Comparison of ENCODE assay signal across 20 cellular contexts in the genomic region with DNA sequence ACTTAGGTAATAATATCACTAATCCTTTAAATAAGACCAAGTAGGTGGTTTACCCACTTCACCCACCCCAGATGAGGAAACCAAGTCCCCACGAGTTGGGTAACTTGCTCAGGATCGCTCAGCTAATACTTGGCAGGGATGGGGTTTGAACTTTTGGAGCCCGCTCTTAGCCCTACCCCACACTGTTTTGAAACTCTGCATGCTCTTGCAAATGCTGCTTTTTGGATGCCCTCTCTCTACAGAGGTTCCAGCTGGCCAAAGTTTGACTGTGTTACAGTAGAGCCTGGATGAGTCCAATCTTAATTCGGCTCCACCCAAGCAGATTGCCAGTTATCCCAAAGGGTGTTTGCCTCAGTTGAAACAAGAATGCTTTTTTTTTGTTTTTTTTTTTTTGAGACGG. TPM values are rescaled to one million over a fixed set of nuclear protein-coding genes. Genes with fewer than 3 reads are reported as not detected.
DNase-seq lines count a peak whose midpoint lies in the region; ATAC-seq and TF ChIP-seq lines count a peak whose summit lies in the region.
"Had no signal": no experiment of that assay in that cellular context is flagged by ENCODE, and none has a peak within 500 bp of the region (broad histone marks: within the 10 kb centered on the region; RNA-seq: fewer than 3 reads in every experiment).

No MANE protein-coding gene starts in this region.

- peaks cover 17% of the 10 kb centered on the region for H3K9me3 Mint-ChIP-seq in chondrocyte (ENCODE audit: low read depth)

- peaks cover 15 to 73% (median 56%) of the 10 kb centered on the region in 9 donors for H3K4me1 ChIP-seq in heart right ventricle
- peaks cover 100% of the 10 kb centered on the region in 2 experiments for H3K4me1 ChIP-seq in neutrophil (ENCODE audit: control insufficient read depth in 1 of 2, insufficient read depth in 1 of 2, low read depth in 1 of 2, low read length in 1 of 2)
- peaks cover 27 to 67% (median 59%) of the 10 kb centered on the region in 4 donors for H3K4me1 ChIP-seq in transverse colon

- H3K4me3 ChIP-seq in heart right ventricle (no peak overlapping the region), neutrophil (ENCODE audit: low read depth in 1 of 2, low read length in 1 of 2) (peak overlapping the region in 1 of 2 experiments; percentile 79), transverse colon (no peak overlapping the region)
- H3K4me3 ChIP-seq: prostate gland, thyroid gland had no signal

- H3K4me3 Mint-ChIP-seq in chondrocyte (ENCODE audit: unreplicated experiment): no peak overlapping the region
- H3K4me3 Mint-ChIP-seq: memory B cell; T-helper 1 cell treated with Interleukin-12 subunit alpha and Interleukin-12 subunit beta and Interleukin-4 antibody, amounts not matched to agents 30 μg/mL and 1 μg/mL, for 36 hours had no signal

- peak in 3 of 8 donors; percentile 30 to 81 (median 58) for ATAC-seq in heart right ventricle
- ATAC-seq: esophagus mucosa had no signal

- in situ Hi-C loops in transverse colon (cut with MboI; ENCODE audit: low pct_ligation_motif_present in 1 of 4, low pct_unique_long_range_greater_than_20kb in 1 of 4, low sequenced_read_pairs in 3 of 4): no loop called here

- WGBS in heart right ventricle, 2 donors: 67 to 73% methylated on average over 5 of the region's 5 CpGs
- WGBS in transverse colon (ENCODE audit: low coverage in 1 of 2), 2 donors: 73 to 84% methylated on average over 5 of the region's 5 CpGs

- H3K27ac ChIP-seq in heart right ventricle: peak overlapping the region in 8 of 10 donors; percentile 4 to 86 (median 45)
- H3K27ac ChIP-seq in neutrophil: peak overlapping the region; percentile 99
- peak overlapping the region; percentile 19 to 97 (median 71) for H3K27ac ChIP-seq in transverse colon
- H3K27ac ChIP-seq: prostate gland, thyroid gland, VCaP had no signal

- peaks cover 74% of the 10 kb centered on the region for H3K4me1 Mint-ChIP-seq in chondrocyte (ENCODE audit: low read depth)

- H3K36me3 ChIP-seq in heart right ventricle: no peaks in the 10 kb centered on the region
- H3K36me3 ChIP-seq in neutrophil: peaks cover 21% of the 10 kb centered on the region
- H3K36me3 ChIP-seq in transverse colon: no peaks in the 10 kb centered on the region
- H3K36me3 ChIP-seq: prostate gland, thyroid gland had no signal

- H3K9me3 ChIP-seq in heart right ventricle (peaks cover 0 to 23% (median 11%) of the 10 kb centered on the region in 11 donors), neutrophil (no peaks in the 10 kb centered on the region), transverse colon (peaks cover 0 to 6% of the 10 kb centered on the region in 2 donors)
- H3K9me3 ChIP-seq: prostate gland, thyroid gland had no signal

- no peak for TF ChIP-seq POLR2A in transverse colon (IDR thresholded peaks at IDR 0.05)

- POLR2A ChIA-PET in GM10248 (lab: Yijun Ruan, JAX): no interaction called here

- no peaks in the 10 kb centered on the region for H3K27me3 Mint-ChIP-seq in chondrocyte (ENCODE audit: low read depth)

- TF ChIP-seq CTCF in chondrocyte (IDR thresholded peaks at IDR 0.05) (no peak), heart right ventricle (IDR thresholded peaks at IDR 0.05) (no peak), neutrophil (IDR thresholded peaks at IDR 0.05) (no peak), transverse colon (IDR thresholded peaks at IDR 0.05) (no peak), GM10248 (IDR thresholded peaks at IDR 0.05; ENCODE audit: control extremely low read depth, extremely low read depth, low read depth, missing control alignments) (no peak)

- CTCF ChIA-PET in GM10248 (lab: Yijun Ruan, JAX): no interaction called here

- DNase-seq in chondrocyte (ENCODE audit: low spot score) (no peak), heart right ventricle (no peak), transverse colon (no peak), GM10248 (ENCODE audit: extremely low spot score) (no peak), HCEC 1CT (no peak), NCI-H82 treated with DMSO at 0.1 percent for 48 hours (lab: John Stamatoyannopoulos, UW; ENCODE audit: unreplicated experiment) (no peak)
- DNase-seq: activated gamma-delta T cell, COR-L47, Karpas-422, NCI-H1105, NCI-H2107, NCI-H526, SHP77, thyroid gland had no signal

- H3K36me3 Mint-ChIP-seq in chondrocyte (ENCODE audit: low read depth): peaks cover 12% of the 10 kb centered on the region

- no peak for TF ChIP-seq EP300 in transverse colon (IDR thresholded peaks at IDR 0.05; ENCODE audit: low read depth)

- intact Hi-C loops in heart right ventricle (cut with DNase I) (no loop called here), transverse colon (cut with DNase I; ENCODE audit: low total_unique reads) (no loop called here)

- H3K27me3 ChIP-seq in heart right ventricle (no peaks in the 10 kb centered on the region), neutrophil (no peaks in the 10 kb centered on the region), transverse colon (no peaks in the 10 kb centered on the region)
- H3K27me3 ChIP-seq: thyroid gland had no signal

- H3K27ac Mint-ChIP-seq in chondrocyte (ENCODE audit: unreplicated experiment): peak overlapping the region; percentile 29
- H3K27ac Mint-ChIP-seq: memory B cell; T-helper 1 cell treated with Interleukin-12 subunit alpha and Interleukin-12 subunit beta and Interleukin-4 antibody, amounts not matched to agents 30 μg/mL and 1 μg/mL, for 36 hours had no signal

RNA-seq across cellular contexts. Expression of a gene that starts 6.8 kb away (rescaled TPM):
- total RNA-seq in chondrocyte (46.3 to 133 TPM (median 131 TPM) in 3 replicates), heart right ventricle (10 to 100 TPM; 11.2 to 25.5 (median 16.2) TPM), transverse colon (100 to 1,000 TPM in 2 of 4 donors, 10 to 100 TPM in 2; 58.1 to 273 (median 94.7) TPM)
- 1 to 10 TPM; 5.0 to 9.4 TPM for polyA plus RNA-seq in heart right ventricle

Comparison
In these comparisons a context has a peak if more than half of its experiments do, and no peak if none do; other contexts are left out.
1. H3K27ac ChIP-seq: peak in every context shown above with its lines; median percentile 99 in neutrophil; 71 in transverse colon; 45 in heart right ventricle.